ENCODE assay signal across 9 cellular contexts in the genomic region with DNA sequence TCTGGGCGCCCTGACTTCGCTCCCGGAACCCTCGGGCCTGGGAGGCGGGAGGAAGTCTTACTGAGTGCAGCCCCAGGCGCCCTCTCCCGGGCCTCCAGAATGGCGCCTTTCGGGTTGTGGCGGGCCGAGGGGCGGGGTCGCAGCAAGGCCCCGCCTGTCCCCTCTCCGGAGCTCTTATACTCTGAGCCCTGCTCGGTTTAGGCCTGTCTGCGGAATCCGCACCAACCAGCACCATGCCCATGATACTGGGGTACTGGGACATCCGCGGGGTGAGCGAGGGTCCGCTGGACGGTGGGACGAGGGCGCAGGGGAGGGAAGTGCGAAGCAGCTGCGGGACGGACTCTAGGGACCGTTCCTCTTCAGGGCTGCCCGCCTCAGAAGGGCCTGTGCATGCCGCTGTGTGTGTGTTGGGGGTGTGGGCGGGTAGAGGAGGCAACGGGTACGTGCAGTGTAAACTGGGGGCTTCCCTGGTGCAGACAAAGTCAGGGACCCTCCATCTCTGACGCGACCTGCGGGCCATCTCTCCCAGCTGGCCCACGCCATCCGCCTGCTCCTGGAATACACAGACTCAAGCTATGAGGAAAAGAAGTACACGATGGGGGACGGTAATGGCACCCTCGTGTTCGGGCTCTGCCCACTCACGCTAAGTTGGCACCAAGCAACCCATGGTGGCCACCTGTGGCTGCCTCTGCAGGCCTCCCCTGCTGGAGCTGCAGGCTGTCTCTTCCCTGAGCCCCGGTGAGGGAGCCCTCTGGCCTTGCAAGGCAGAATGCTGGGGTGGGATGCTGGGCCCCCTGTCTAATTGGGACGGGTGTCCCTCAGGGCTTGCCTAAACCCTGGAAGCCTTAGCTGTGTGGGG. TPM values are rescaled to one million over a fixed set of nuclear protein-coding genes. Genes with fewer than 3 reads are reported as not detected.
DNase-seq lines count a peak whose midpoint lies in the region; ATAC-seq and TF ChIP-seq lines count a peak whose summit lies in the region.
"Had no signal": no experiment of that assay in that cellular context is flagged by ENCODE, and none has a peak within 500 bp of the region (broad histone marks: within the 10 kb centered on the region; RNA-seq: fewer than 3 reads in every experiment).

GSTM1 (plus strand) TSS at position 177 of the 859 bp plus-strand sequence; CDS start at position 234, 57 bp downstream.

- intact Hi-C loops in activated CD4-positive, alpha-beta T cell treated with anti-CD3 and anti-CD28 coated beads for 36 hours (cut with DNase I, micrococcal nuclease) = loop anchor here (1.0 to 5.0 kb wide), 9 partner anchors 21 to 651 kb away; partner anchors contain the start of genes AHCYL1 (in 1 of the 2), GSTM3 (in 1 of the 2), GSTM4 (in 1 of the 2) and RBM15 (in 1 of the 2)
- intact Hi-C loops in right cardiac atrium (cut with DNase I) = no loop called here

- no peaks in the 10 kb centered on the region for H3K9me3 ChIP-seq in right cardiac atrium (ENCODE audit: control insufficient read depth, low read length)

- ATAC-seq in activated CD4-positive, alpha-beta T cell treated with anti-CD3 and anti-CD28 coated beads for 36 hours = peak; percentile 99
- ATAC-seq in HG02852 (IDR thresholded peaks at IDR 0.05; ENCODE audit: unreplicated experiment) (peak; percentile 98), right cardiac atrium (no peak), GM21360 (IDR thresholded peaks at IDR 0.05; ENCODE audit: unreplicated experiment) (no peak)
- ATAC-seq: naive thymus-derived CD8-positive, alpha-beta T cell had no signal

- DNase-seq in activated CD4-positive, alpha-beta T cell treated with anti-CD3 and anti-CD28 coated beads for 36 hours = peak; percentile 94
- no peak for DNase-seq in activated CD4-positive, alpha-beta T cell treated with anti-CD3 and anti-CD28 coated beads for 48 hours
- no peak for DNase-seq in right cardiac atrium
- peak; percentile 60 for DNase-seq in stromal cell of bone marrow (ENCODE audit: low read depth)
- no peak for DNase-seq in dedifferentiated amniotic fluid mesenchymal stem cell (ENCODE audit: extremely low spot score)

- no peak for TF ChIP-seq CTCF in WI38 (IDR thresholded peaks at IDR 0.05; ENCODE audit: low read depth, low read length)

- H3K27ac ChIP-seq in right cardiac atrium (ENCODE audit: low read length) = peak within 1 kb of the TSS; percentile 95

- H3K4me3 ChIP-seq in WI38 (ENCODE audit: low read depth, low read length) (peak within 1 kb of the TSS; percentile 59), right cardiac atrium (ENCODE audit: low read length) (peak within 1 kb of the TSS; percentile 64)

- H3K4me3 Mint-ChIP-seq in activated CD4-positive, alpha-beta T cell treated with anti-CD3 and anti-CD28 coated beads for 36 hours = peak within 1 kb of the TSS; percentile 88

- H3K36me3 Mint-ChIP-seq in activated CD4-positive, alpha-beta T cell treated with anti-CD3 and anti-CD28 coated beads for 36 hours (ENCODE audit: low read depth) = peaks cover 22% of the 10 kb centered on the region

- 2% methylated on average over 46 of the region's 46 CpGs for WGBS in right cardiac atrium

- peaks cover 2% of the 10 kb centered on the region for H3K4me1 ChIP-seq in right cardiac atrium (ENCODE audit: control insufficient read depth, insufficient read depth, low read length)

- H3K27me3 ChIP-seq in right cardiac atrium (ENCODE audit: control insufficient read depth, insufficient read depth) = no peaks in the 10 kb centered on the region

- H3K27ac Mint-ChIP-seq in activated CD4-positive, alpha-beta T cell treated with anti-CD3 and anti-CD28 coated beads for 36 hours = peak within 1 kb of the TSS; percentile 96

- CTCF ChIA-PET in activated CD4-positive, alpha-beta T cell treated with anti-CD3 and anti-CD28 coated beads for 36 hours (lab: Charles Lee) = interaction anchor here (0.6 to 2.5 kb wide), 26 partner anchors 17 to 557 kb away, joined by 3 to 30 read pairs (median 4); partner anchors contain the start of genes AHCYL1, CYB561D1, GNAI3 and GSTM3

- H3K4me1 Mint-ChIP-seq in activated CD4-positive, alpha-beta T cell treated with anti-CD3 and anti-CD28 coated beads for 36 hours = peaks cover 20% of the 10 kb centered on the region

- no peaks in the 10 kb centered on the region for H3K27me3 Mint-ChIP-seq in activated CD4-positive, alpha-beta T cell treated with anti-CD3 and anti-CD28 coated beads for 36 hours
- H3K27me3 Mint-ChIP-seq: naive thymus-derived CD8-positive, alpha-beta T cell had no signal

- peaks cover 7% of the 10 kb centered on the region for H3K9me3 Mint-ChIP-seq in activated CD4-positive, alpha-beta T cell treated with anti-CD3 and anti-CD28 coated beads for 36 hours (ENCODE audit: low read depth)

- POLR2A ChIA-PET in activated CD4-positive, alpha-beta T cell treated with anti-CD3 and anti-CD28 coated beads for 36 hours (lab: Charles Lee) = interaction anchor here (0.6 to 2.1 kb wide), 4 partner anchors 48 to 714 kb away, joined by 3 to 10 read pairs (median 6); partner anchors contain the start of gene GNAI3

RNA-seq across cellular contexts. Expression of gene GSTM1, which starts in this region (rescaled TPM):
- total RNA-seq in activated CD4-positive, alpha-beta T cell treated with anti-CD3 and anti-CD28 coated beads for 36 hours = 100 to 1,000 TPM in 1 of 2 experiments, 10 to 100 TPM in 1; 94.0 to 116 TPM
- total RNA-seq in right cardiac atrium = 10 to 100 TPM in 1 of 4 donors, not detected in 3; 31.1 TPM
- 38.9 TPM for polyA plus RNA-seq in right cardiac atrium

Comparison
In these comparisons a context has a peak if more than half of its experiments do, and no peak if none do; other contexts are left out.
1. DNase-seq: peak in activated CD4-positive, alpha-beta T cell treated with anti-CD3 and anti-CD28 coated beads for 36 hours (single experiment) and stromal cell of bone marrow (single experiment); none in activated CD4-positive, alpha-beta T cell treated with anti-CD3 and anti-CD28 coated beads for 48 hours (single experiment), right cardiac atrium (0 of 3) and dedifferentiated amniotic fluid mesenchymal stem cell (single experiment).
2. ATAC-seq: peak in activated CD4-positive, alpha-beta T cell treated with anti-CD3 and anti-CD28 coated beads for 36 hours (single experiment) and HG02852 (single experiment); none in right cardiac atrium (0 of 2) and GM21360 (single experiment).
3. intact Hi-C loops: an anchor here in activated CD4-positive, alpha-beta T cell treated with anti-CD3 and anti-CD28 coated beads for 36 hours (1.0 to 5.0 kb wide); none called in right cardiac atrium.